9 cellular contexts compared by ENCODE assay signal in the genomic region with DNA sequence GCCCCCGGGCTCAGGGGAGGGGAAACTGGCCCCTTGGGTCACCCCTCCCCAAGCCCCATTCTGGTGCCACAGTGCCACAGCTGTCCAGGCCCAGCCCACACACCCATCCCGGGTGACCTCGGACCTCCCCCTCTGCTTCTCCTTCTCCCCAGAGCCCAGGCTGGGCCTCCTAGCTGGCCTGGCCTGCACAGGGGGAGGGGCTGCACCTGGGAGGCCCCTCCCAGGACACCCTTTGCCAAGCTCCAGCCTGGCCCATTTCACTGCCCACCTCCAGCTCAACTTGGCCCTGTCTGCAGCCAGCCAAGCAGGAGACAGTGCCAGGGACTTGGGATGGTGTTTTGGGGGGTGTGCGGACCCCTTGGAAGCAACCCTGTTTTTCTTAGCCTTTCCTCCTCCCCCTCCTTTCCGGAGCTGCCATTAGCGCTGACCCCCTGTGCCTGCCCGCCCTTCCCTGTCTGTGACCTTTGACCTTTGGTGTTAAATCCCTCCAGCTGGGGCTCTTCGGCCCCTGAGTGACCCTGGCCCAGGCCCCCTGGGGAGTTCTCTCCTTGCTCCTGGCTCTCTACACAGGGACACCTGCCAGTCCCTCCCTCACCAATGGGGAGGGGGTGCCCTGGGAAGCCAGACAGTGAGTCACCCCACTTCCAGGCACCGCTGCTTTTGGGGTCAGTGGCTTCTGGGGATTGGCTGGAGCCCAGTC. TPM values are rescaled to one million over a fixed set of nuclear protein-coding genes. Genes with fewer than 3 reads are reported as not detected.
DNase-seq lines count a peak whose midpoint lies in the region; ATAC-seq and TF ChIP-seq lines count a peak whose summit lies in the region.
"Had no signal": no experiment of that assay in that cellular context is flagged by ENCODE, and none has a peak within 500 bp of the region (broad histone marks: within the 10 kb centered on the region; RNA-seq: fewer than 3 reads in every experiment).

No MANE protein-coding gene starts in this region.

- H3K4me3 Mint-ChIP-seq in nephron = peak overlapping the region; percentile 85 to 88 (median 86)

- H3K4me1 ChIP-seq in endocrine pancreas (ENCODE audit: control insufficient read depth, insufficient read depth, low read length) = no peaks in the 10 kb centered on the region

- H3K9me3 Mint-ChIP-seq in nephron = no peaks in the 10 kb centered on the region

- H3K27me3 ChIP-seq in endocrine pancreas (ENCODE audit: control insufficient read depth, insufficient read depth, low read length) = no peaks in the 10 kb centered on the region

- ATAC-seq in GM21717 (IDR thresholded peaks at IDR 0.05; ENCODE audit: unreplicated experiment) (no peak), HG03469 (IDR thresholded peaks at IDR 0.05; ENCODE audit: unreplicated experiment) (no peak), left colon (no peak)

- H3K9me3 ChIP-seq in endocrine pancreas (ENCODE audit: control insufficient read depth, low read length) = no peaks in the 10 kb centered on the region

- DNase-seq in AG09309 (ENCODE audit: low read depth) (no peak), NCI-H69 (lab: John Stamatoyannopoulos, UW) (peak; percentile 47), posterior vena cava (ENCODE audit: low spot score) (no peak), left colon (no peak)
- DNase-seq: activated CD4-positive, alpha-beta T cell treated with anti-CD3 and anti-CD28 coated beads for 1 hour had no signal

- H3K27ac Mint-ChIP-seq in nephron = peak overlapping the region in 2 of 3 experiments; percentile 81 to 86

- H3K4me3 ChIP-seq in AG09309 (ENCODE audit: control insufficient read depth, low read depth, low read length) (peak overlapping the region; percentile 84), endocrine pancreas (ENCODE audit: control insufficient read depth, insufficient read depth, low read length) (no peak overlapping the region)

- intact Hi-C loops in posterior vena cava (cut with DNase I) (no loop called here), left colon (cut with DNase I, micrococcal nuclease) (no loop called here)

- peaks cover 34% of the 10 kb centered on the region for H3K4me1 Mint-ChIP-seq in nephron

- H3K36me3 ChIP-seq in endocrine pancreas (ENCODE audit: control insufficient read depth, insufficient read depth, low read length) = no peaks in the 10 kb centered on the region

- TF ChIP-seq CTCF in AG09309 (IDR thresholded peaks at IDR 0.05; ENCODE audit: control insufficient read depth, insufficient read depth, low read depth, low read length, missing control alignments) = no peak
- no peak for TF ChIP-seq CTCF in nephron (IDR thresholded peaks at IDR 0.05; ENCODE audit: unreplicated experiment in 3 of 3)

- H3K36me3 Mint-ChIP-seq in nephron (ENCODE audit: low read depth) = no peaks in the 10 kb centered on the region

- H3K27me3 Mint-ChIP-seq in nephron (ENCODE audit: low read depth) = peaks cover 4% of the 10 kb centered on the region

- peak overlapping the region; percentile 35 for H3K9ac ChIP-seq in endocrine pancreas (ENCODE audit: control insufficient read depth, insufficient read depth, low read length)

RNA-seq across cellular contexts. Expression of a gene that starts 1.8 kb away (rescaled TPM):
- 10 to 100 TPM; 35.6 to 49.0 TPM for total RNA-seq in posterior vena cava
- total RNA-seq in left colon = 1 to 10 TPM; 1.6 to 3.6 TPM

RNA-seq across cellular contexts. Expression of a gene that starts 33.5 kb away (rescaled TPM):
- total RNA-seq in posterior vena cava (10 to 100 TPM; 25.3 to 28.8 TPM), left colon (10 to 100 TPM; 26.9 to 31.8 TPM)

RNA-seq across cellular contexts. Expression of a gene that starts 44.8 kb away (rescaled TPM):
- total RNA-seq in posterior vena cava = 1 to 10 TPM; 4.0 to 5.4 TPM
- total RNA-seq in left colon = 1 to 10 TPM; 8.5 to 9.4 TPM

RNA-seq across cellular contexts. Expression of a gene that starts 54.0 kb away (rescaled TPM):
- 10 to 100 TPM; 67.1 to 89.3 TPM for total RNA-seq in posterior vena cava
- 1 to 10 TPM; 2.2 to 4.8 TPM for total RNA-seq in left colon

Comparison
In these comparisons a context has a peak if more than half of its experiments do, and no peak if none do; other contexts are left out.
1. RNA of a gene that starts 1.8 kb away (total RNA-seq): 35.6 to 49.0 TPM in posterior vena cava; 1.6 to 3.6 TPM in left colon; every median in the first group is over 4 times any median in the second.